In the genomic region with DNA sequence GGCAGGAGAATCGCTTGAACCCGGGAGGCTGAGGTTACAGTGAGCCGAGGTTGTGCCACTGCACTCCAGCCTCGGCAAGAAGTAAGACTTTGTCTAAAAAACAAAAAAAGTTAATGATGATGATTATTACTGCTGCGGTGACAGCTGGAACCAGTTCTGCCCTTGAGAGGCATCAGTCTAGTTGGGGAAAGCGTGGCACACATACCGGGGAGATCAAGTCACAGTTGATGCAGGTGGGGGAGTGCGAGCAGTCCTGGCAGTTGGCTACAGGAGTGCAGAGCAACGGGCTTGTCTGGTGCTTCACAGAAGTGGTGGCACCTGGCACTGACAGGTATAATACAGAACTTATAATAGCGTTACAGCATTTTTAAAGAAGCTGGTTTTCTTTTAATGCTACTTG, we compare ENCODE assay signal across 32 cellular contexts.
"Had no signal": no experiment of that assay in that cellular context is flagged by ENCODE, and none has a peak within 500 bp of the region (broad histone marks: within the 10 kb centered on the region; RNA-seq: fewer than 3 reads in every experiment).

No MANE protein-coding gene starts in this region.

- H3K27me3 Mint-ChIP-seq: activated CD4-positive, alpha-beta T cell treated with anti-CD3 and anti-CD28 coated beads, Interleukin-2, amount 10 ng/mL, durations not matched to agents 7 days and 5 days; dendritic cell treated with granulocyte-macrophage colony-stimulating factor and Interleukin-4, amounts not matched to agents 40 ng/mL and 50 ng/mL, for 4 days had no signal

- H3K9me3 ChIP-seq: gastrocnemius medialis had no signal

- H3K27me3 ChIP-seq: brain microvascular endothelial cell, dorsolateral prefrontal cortex, foreskin keratinocyte, gastrocnemius medialis had no signal

- H3K4me3 Mint-ChIP-seq: activated CD4-positive, alpha-beta memory T cell treated with anti-CD3 and anti-CD28 coated beads, Interleukin-2, amount 10 ng/mL, durations not matched to agents 7 days and 5 days; activated CD4-positive, alpha-beta T cell treated with anti-CD3 and anti-CD28 coated beads for 36 hours; activated CD4-positive, alpha-beta T cell treated with anti-CD3 and anti-CD28 coated beads, Interleukin-2, amount 10 ng/mL, durations not matched to agents 7 days and 5 days; activated naive CD4-positive, alpha-beta T cell treated with anti-CD3 and anti-CD28 coated beads, Interleukin-2, amount 10 ng/mL, durations not matched to agents 7 days and 5 days; activated naive CD8-positive, alpha-beta T cell treated with anti-CD3 and anti-CD28 coated beads, Interleukin-2, amount 10 ng/mL, durations not matched to agents 7 days and 5 days; activated T-helper 1 cell treated with anti-CD3 and anti-CD28 coated beads, Interleukin-12 subunit alpha, Interleukin-12 subunit beta, Interleukin-2, Interleukin-4 antibody, amounts not matched to agents 30 ng/mL and 10 ng/mL and 1 ng/mL, durations not matched to agents 14 hours and 24 hours and 36 hours; central memory CD8-positive, alpha-beta T cell; dendritic cell treated with granulocyte-macrophage colony-stimulating factor and Interleukin-4, amounts not matched to agents 40 ng/mL and 50 ng/mL, for 4 days; endodermal cell; T-helper 17 cell; T-helper 2 cell treated with Interferon-gamma antibody and Interleukin-4, amounts not matched to agents 5 μg/mL and 100 μg/mL, for 36 hours had no signal

- H3K9me3 Mint-ChIP-seq: activated CD4-positive, alpha-beta memory T cell treated with anti-CD3 and anti-CD28 coated beads, Interleukin-2, amount 10 ng/mL, durations not matched to agents 7 days and 5 days; activated CD4-positive, alpha-beta T cell treated with anti-CD3 and anti-CD28 coated beads, Interleukin-2, amount 10 ng/mL, durations not matched to agents 7 days and 5 days; activated naive CD4-positive, alpha-beta T cell treated with anti-CD3 and anti-CD28 coated beads, Interleukin-2, amount 10 ng/mL, durations not matched to agents 7 days and 5 days; activated naive CD4-positive, alpha-beta T cell treated with anti-CD3 and anti-CD28 coated beads, Interleukin-2, amount 50 U/mL, for 72 hours; activated naive CD8-positive, alpha-beta T cell treated with anti-CD3 and anti-CD28 coated beads, Interleukin-2, amount 10 ng/mL, durations not matched to agents 7 days and 5 days; activated T-helper 1 cell treated with anti-CD3 and anti-CD28 coated beads, Interleukin-12 subunit alpha, Interleukin-12 subunit beta, Interleukin-2, Interleukin-4 antibody, amounts not matched to agents 30 ng/mL and 10 ng/mL and 1 ng/mL, durations not matched to agents 14 hours and 24 hours and 36 hours; activated T-helper 2 cell treated with anti-CD3 and anti-CD28 coated beads, Interferon-gamma antibody, Interleukin-2, Interleukin-4, amounts not matched to agents 10 μg/mL and 5 μg/mL and 100 μg/mL, durations not matched to agents 14 hours and 24 hours and 36 hours; central memory CD8-positive, alpha-beta T cell; endodermal cell; T-helper 2 cell treated with Interferon-gamma antibody and Interleukin-4, amounts not matched to agents 5 μg/mL and 100 μg/mL, for 36 hours had no signal

- H3K4me3 ChIP-seq: coronary artery, dorsolateral prefrontal cortex, gastrocnemius medialis had no signal

- DNase-seq: activated CD4-positive, alpha-beta memory T cell treated with anti-CD3 and anti-CD28 coated beads, Interleukin-2, amount 10 ng/mL, durations not matched to agents 7 days and 5 days; activated CD4-positive, alpha-beta T cell treated with anti-CD3 and anti-CD28 coated beads for 36 hours; activated CD4-positive, alpha-beta T cell treated with anti-CD3 and anti-CD28 coated beads, Interleukin-2, amount 10 ng/mL, durations not matched to agents 7 days and 5 days; activated CD4-positive, alpha-beta T cell treated with anti-CD3 and anti-CD28 coated beads, Interleukin-2, amount 50 U/mL, for 4 hours; activated CD4-positive, CD25-positive, alpha-beta regulatory T cell; activated CD4-positive, CD25-positive, alpha-beta regulatory T cell treated with anti-CD3 and anti-CD28 coated beads, Interleukin-2, amount 50 U/mL, for 72 hours; activated CD8-positive, alpha-beta memory T cell treated with anti-CD3 and anti-CD28 coated beads, Interleukin-2, amount 50 U/mL, for 4 hours; activated effector memory CD4-positive, alpha-beta T cell treated with anti-CD3 and anti-CD28 coated beads, Interleukin-2, amount 50 U/mL, for 16 hours; activated naive CD4-positive, alpha-beta T cell; activated naive CD4-positive, alpha-beta T cell treated with anti-CD3 and anti-CD28 coated beads, Interleukin-2, amount 10 ng/mL, durations not matched to agents 7 days and 5 days; activated naive CD8-positive, alpha-beta T cell treated with anti-CD3 and anti-CD28 coated beads, Interleukin-2, amount 10 ng/mL, durations not matched to agents 7 days and 5 days; activated T-cell treated with anti-CD3 and anti-CD28 coated beads, Interleukin-2, amount 50 U/mL, for 1 hour; activated T-cell treated with anti-CD3 and anti-CD28 coated beads, Interleukin-2, amount 50 U/mL, for 48 hours; brain microvascular endothelial cell; dorsolateral prefrontal cortex; effector memory CD4-positive, alpha-beta T cell; endodermal cell; gastrocnemius medialis; glutamatergic neuron; T-helper 1 cell; T-helper 17 cell; T1000 had no signal

- H3K36me3 Mint-ChIP-seq: activated naive CD4-positive, alpha-beta T cell treated with anti-CD3 and anti-CD28 coated beads, Interleukin-2, amount 10 ng/mL, durations not matched to agents 7 days and 5 days; activated naive CD4-positive, alpha-beta T cell treated with anti-CD3 and anti-CD28 coated beads, Interleukin-2, amount 50 U/mL, for 72 hours; activated naive CD8-positive, alpha-beta T cell treated with anti-CD3 and anti-CD28 coated beads, Interleukin-2, amount 10 ng/mL, durations not matched to agents 7 days and 5 days had no signal

- H3K4me1 Mint-ChIP-seq: activated CD4-positive, alpha-beta T cell treated with anti-CD3 and anti-CD28 coated beads for 36 hours; activated CD4-positive, alpha-beta T cell treated with anti-CD3 and anti-CD28 coated beads, Interleukin-2, amount 10 ng/mL, durations not matched to agents 7 days and 5 days; activated naive CD4-positive, alpha-beta T cell treated with anti-CD3 and anti-CD28 coated beads, Interleukin-2, amount 10 ng/mL, durations not matched to agents 7 days and 5 days; activated naive CD8-positive, alpha-beta T cell treated with anti-CD3 and anti-CD28 coated beads, Interleukin-2, amount 10 ng/mL, durations not matched to agents 7 days and 5 days; central memory CD8-positive, alpha-beta T cell; endodermal cell; T-helper 17 cell had no signal

- FAIRE-seq: astrocyte, bronchial epithelial cell had no signal

- H3K36me3 ChIP-seq: brain microvascular endothelial cell had no signal

- H3K27ac Mint-ChIP-seq: activated CD4-positive, alpha-beta memory T cell treated with anti-CD3 and anti-CD28 coated beads, Interleukin-2, amount 10 ng/mL, durations not matched to agents 7 days and 5 days; activated CD4-positive, alpha-beta T cell treated with anti-CD3 and anti-CD28 coated beads for 36 hours; activated CD4-positive, alpha-beta T cell treated with anti-CD3 and anti-CD28 coated beads, Interleukin-2, amount 10 ng/mL, durations not matched to agents 7 days and 5 days; activated naive CD4-positive, alpha-beta T cell treated with anti-CD3 and anti-CD28 coated beads, Interleukin-2, amount 10 ng/mL, durations not matched to agents 7 days and 5 days; activated naive CD4-positive, alpha-beta T cell treated with anti-CD3 and anti-CD28 coated beads, Interleukin-2, amount 50 U/mL, for 72 hours; activated naive CD8-positive, alpha-beta T cell treated with anti-CD3 and anti-CD28 coated beads, Interleukin-2, amount 10 ng/mL, durations not matched to agents 7 days and 5 days; activated T-helper 1 cell treated with anti-CD3 and anti-CD28 coated beads, Interleukin-12 subunit alpha, Interleukin-12 subunit beta, Interleukin-2, Interleukin-4 antibody, amounts not matched to agents 30 ng/mL and 10 ng/mL and 1 ng/mL, durations not matched to agents 14 hours and 24 hours and 36 hours; activated T-helper 2 cell treated with anti-CD3 and anti-CD28 coated beads, Interferon-gamma antibody, Interleukin-2, Interleukin-4, amounts not matched to agents 10 μg/mL and 5 μg/mL and 100 μg/mL, durations not matched to agents 14 hours and 24 hours and 36 hours; dendritic cell treated with granulocyte-macrophage colony-stimulating factor and Interleukin-4, amounts not matched to agents 40 ng/mL and 50 ng/mL, for 4 days; endodermal cell; T-helper 17 cell; T-helper 2 cell treated with Interferon-gamma antibody and Interleukin-4, amounts not matched to agents 5 μg/mL and 100 μg/mL, for 36 hours had no signal

- H3K27ac ChIP-seq: brain microvascular endothelial cell, coronary artery, dorsolateral prefrontal cortex, foreskin keratinocyte, gastrocnemius medialis had no signal
